In genomic region chr6:154848580-154848979, GRCh38 we compare ENCODE assay signal across 1 cellular context.
TF ChIP-seq lines count a peak whose summit lies in the region.

No MANE protein-coding gene starts in this region.

TF ChIP-seq in IMR-90, 13 proteins besides CTCF, POLR2A, EP300 and RAD21 (continued from another document):
- TF ChIP-seq, protein P1, sequence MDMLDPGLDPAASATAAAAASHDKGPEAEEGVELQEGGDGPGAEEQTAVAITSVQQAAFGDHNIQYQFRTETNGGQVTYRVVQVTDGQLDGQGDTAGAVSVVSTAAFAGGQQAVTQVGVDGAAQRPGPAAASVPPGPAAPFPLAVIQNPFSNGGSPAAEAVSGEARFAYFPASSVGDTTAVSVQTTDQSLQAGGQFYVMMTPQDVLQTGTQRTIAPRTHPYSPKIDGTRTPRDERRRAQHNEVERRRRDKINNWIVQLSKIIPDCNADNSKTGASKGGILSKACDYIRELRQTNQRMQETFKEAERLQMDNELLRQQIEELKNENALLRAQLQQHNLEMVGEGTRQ (IDR thresholded peaks at IDR 0.05; ENCODE audit: low read depth, low read length) = no peak
- no peak for TF ChIP-seq MAFK (IDR thresholded peaks at IDR 0.05; ENCODE audit: low read depth, low read length)
